1 cellular context compared by ENCODE assay signal in the genomic region with DNA sequence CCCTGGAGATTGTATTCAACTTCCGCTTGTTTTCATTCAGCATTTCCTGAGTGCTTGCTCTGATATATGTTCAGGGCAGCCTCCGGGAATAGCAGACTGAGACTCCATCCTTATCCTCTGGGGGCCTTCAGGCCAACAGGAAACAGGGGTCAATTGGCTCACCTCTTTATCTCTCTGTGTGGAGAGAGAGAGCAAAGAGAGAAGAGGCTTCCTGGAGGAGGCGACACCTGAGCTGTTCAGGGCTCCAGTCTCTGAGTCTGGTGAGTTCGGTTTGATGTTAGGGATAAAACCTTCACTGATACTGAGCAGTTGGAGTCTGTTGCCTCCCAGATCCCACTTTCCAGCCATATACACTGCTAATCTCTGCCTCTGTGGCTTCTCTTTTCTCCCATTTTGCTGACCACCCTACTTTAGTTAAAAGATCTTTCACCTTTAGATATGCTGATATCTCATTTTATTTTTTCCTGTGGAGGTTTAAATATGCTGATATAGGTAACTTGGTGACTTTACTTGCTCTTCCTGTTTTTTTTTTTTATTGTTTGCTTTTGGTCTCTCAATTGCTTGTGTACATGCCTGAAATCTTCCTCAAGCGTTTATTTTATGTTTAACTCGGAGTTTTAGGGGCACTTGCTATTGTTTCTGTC.
TF ChIP-seq lines count a peak whose summit lies in the region.

No MANE protein-coding gene starts in this region.

TF ChIP-seq in GM23338, 12 proteins besides CTCF, POLR2A, EP300 and RAD21 (continued from another document):
- TF ChIP-seq ZNF462 (CRISPR knock-in tag; IDR thresholded peaks at IDR 0.05), result no peak
- no peak for TF ChIP-seq JUNB (IDR thresholded peaks at IDR 0.05; ENCODE audit: unreplicated experiment)
- TF ChIP-seq, protein P1, sequence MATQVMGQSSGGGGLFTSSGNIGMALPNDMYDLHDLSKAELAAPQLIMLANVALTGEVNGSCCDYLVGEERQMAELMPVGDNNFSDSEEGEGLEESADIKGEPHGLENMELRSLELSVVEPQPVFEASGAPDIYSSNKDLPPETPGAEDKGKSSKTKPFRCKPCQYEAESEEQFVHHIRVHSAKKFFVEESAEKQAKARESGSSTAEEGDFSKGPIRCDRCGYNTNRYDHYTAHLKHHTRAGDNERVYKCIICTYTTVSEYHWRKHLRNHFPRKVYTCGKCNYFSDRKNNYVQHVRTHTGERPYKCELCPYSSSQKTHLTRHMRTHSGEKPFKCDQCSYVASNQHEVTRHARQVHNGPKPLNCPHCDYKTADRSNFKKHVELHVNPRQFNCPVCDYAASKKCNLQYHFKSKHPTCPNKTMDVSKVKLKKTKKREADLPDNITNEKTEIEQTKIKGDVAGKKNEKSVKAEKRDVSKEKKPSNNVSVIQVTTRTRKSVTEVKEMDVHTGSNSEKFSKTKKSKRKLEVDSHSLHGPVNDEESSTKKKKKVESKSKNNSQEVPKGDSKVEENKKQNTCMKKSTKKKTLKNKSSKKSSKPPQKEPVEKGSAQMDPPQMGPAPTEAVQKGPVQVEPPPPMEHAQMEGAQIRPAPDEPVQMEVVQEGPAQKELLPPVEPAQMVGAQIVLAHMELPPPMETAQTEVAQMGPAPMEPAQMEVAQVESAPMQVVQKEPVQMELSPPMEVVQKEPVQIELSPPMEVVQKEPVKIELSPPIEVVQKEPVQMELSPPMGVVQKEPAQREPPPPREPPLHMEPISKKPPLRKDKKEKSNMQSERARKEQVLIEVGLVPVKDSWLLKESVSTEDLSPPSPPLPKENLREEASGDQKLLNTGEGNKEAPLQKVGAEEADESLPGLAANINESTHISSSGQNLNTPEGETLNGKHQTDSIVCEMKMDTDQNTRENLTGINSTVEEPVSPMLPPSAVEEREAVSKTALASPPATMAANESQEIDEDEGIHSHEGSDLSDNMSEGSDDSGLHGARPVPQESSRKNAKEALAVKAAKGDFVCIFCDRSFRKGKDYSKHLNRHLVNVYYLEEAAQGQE (IDR thresholded peaks at IDR 0.05; ENCODE audit: unreplicated experiment), result no peak
- TF ChIP-seq NANOG (IDR thresholded peaks at IDR 0.05; ENCODE audit: borderline replicate concordance), result no peak
- TF ChIP-seq POLR2AphosphoS5 (IDR thresholded peaks at IDR 0.05; ENCODE audit: low read depth), result no peak
TF ChIP-seq in GM23338: peak in this region for 0.
